In the genomic region with DNA sequence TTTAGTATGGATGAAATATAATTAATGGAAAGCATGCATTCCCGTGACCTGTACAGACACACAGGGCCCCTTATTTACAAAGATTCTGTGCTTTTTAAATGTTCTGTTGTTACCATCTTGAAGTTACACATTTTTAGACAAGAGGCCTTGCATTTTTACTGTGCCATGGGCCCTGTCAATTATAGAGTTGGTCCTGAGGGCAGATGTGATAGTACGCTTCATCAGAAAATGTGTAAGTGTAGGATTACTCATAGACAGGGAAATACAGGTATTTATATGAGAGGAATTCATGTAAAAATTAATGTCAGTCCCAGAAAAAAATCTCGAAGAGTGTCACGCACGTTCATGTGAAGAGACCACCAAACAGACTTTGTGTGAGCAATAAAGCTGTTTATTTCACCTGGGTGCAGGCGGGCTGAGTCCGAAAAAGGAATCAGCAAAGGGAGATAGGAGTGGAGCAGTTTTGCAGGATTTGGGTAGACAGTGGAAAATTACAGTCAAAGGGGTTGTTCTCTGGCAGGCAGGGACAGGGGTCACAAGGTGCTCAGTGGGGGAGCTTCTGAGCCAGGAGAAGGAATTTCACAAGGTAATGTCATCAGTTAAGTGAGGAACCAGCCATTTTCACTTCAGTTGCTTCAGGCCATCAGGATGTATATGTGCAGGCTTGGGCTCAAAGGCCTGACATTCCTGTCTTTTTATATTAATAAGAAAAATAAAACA, we compare ENCODE assay signal across 1 cellular context.
TF ChIP-seq lines count a peak whose summit lies in the region.

No MANE protein-coding gene starts in this region.

TF ChIP-seq in A549, 52 proteins besides CTCF, POLR2A, EP300 and RAD21:
- TF ChIP-seq HOXA7 (CRISPR knock-in tag; IDR thresholded peaks at IDR 0.05), result no peak
- no peak for TF ChIP-seq HEYL (CRISPR knock-in tag; IDR thresholded peaks at IDR 0.05)
- no peak for TF ChIP-seq KDM1A (IDR thresholded peaks at IDR 0.05; ENCODE audit: low read depth)
- TF ChIP-seq, protein P1, sequence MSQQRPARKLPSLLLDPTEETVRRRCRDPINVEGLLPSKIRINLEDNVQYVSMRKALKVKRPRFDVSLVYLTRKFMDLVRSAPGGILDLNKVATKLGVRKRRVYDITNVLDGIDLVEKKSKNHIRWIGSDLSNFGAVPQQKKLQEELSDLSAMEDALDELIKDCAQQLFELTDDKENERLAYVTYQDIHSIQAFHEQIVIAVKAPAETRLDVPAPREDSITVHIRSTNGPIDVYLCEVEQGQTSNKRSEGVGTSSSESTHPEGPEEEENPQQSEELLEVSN (IDR thresholded peaks at IDR 0.05; ENCODE audit: borderline replicate concordance, low read depth), result no peak
- TF ChIP-seq JUNB (IDR thresholded peaks at IDR 0.05), result no peak
- no peak for TF ChIP-seq NFE2L2 (conservative IDR thresholded peaks at IDR 0.05; ENCODE audit: low read length)
- no peak for TF ChIP-seq RCOR1 (IDR thresholded peaks at IDR 0.05; ENCODE audit: low read depth, low read length)
- TF ChIP-seq SMC3 (IDR thresholded peaks at IDR 0.05), result no peak
- no peak for TF ChIP-seq ZFP36 (IDR thresholded peaks at IDR 0.05; ENCODE audit: borderline replicate concordance, partially characterized antibody)
- TF ChIP-seq HOXB5 (CRISPR knock-in tag; IDR thresholded peaks at IDR 0.05), result no peak
- TF ChIP-seq POLR2AphosphoS2 (conservative IDR thresholded peaks at IDR 0.05; ENCODE audit: low read length), result no peak
- TF ChIP-seq EHMT2 (IDR thresholded peaks at IDR 0.05; ENCODE audit: low read depth), result no peak
